In genomic region chr17:42387221-42387657, GRCh38 we compare ENCODE assay signal across 8 cellular contexts. TPM values are rescaled to one million over a fixed set of nuclear protein-coding genes. Genes with fewer than 3 reads are reported as not detected.
DNase-seq lines count a peak whose midpoint lies in the region; ATAC-seq and TF ChIP-seq lines count a peak whose summit lies in the region.

No MANE protein-coding gene starts in this region.

- H3K36me3 ChIP-seq in Peyer's patch = no peaks in the 10 kb centered on the region
- no peaks in the 10 kb centered on the region for H3K36me3 ChIP-seq in mucosa of stomach (ENCODE audit: control insufficient read depth, insufficient read depth, low read length)

- H3K9ac ChIP-seq in mucosa of stomach (ENCODE audit: low read length) = peak overlapping the region; percentile 99

- no peaks in the 10 kb centered on the region for H3K9me3 Mint-ChIP-seq in activated T-cell treated with anti-CD3 and anti-CD28 coated beads, Interleukin-2, amount 50 U/mL, for 72 hours

- H3K27ac ChIP-seq in Peyer's patch = peak overlapping the region; percentile 97 to 100 (median 100)
- H3K27ac ChIP-seq in dorsolateral prefrontal cortex = peak overlapping the region in 55 of 59 donors; percentile 61 to 100 (median 98)

- no peaks in the 10 kb centered on the region for H3K9me3 ChIP-seq in Peyer's patch
- no peaks in the 10 kb centered on the region for H3K9me3 ChIP-seq in mucosa of stomach (ENCODE audit: control insufficient read depth, low read length)

- TF ChIP-seq CTCF in Peyer's patch (IDR thresholded peaks at IDR 0.05) (no peak), dorsolateral prefrontal cortex (IDR thresholded peaks at IDR 0.05 in 54 of 56, conservative IDR thresholded peaks at IDR 0.05 in 2 of 56; ENCODE audit: low read depth in 1 of 56, partially characterized antibody in 56 of 56) (no peak)

- intact Hi-C loops in dorsolateral prefrontal cortex (cut with DNase I) = loop anchor here (5.0 kb wide), 1 partner anchor 65 kb away; no protein-coding TSS in a partner anchor

- no peak for DNase-seq in activated T-cell treated with anti-CD3 and anti-CD28 coated beads, Interleukin-2, amount 50 U/mL, for 72 hours
- DNase-seq in activated T-cell treated with anti-CD3 and anti-CD28 coated beads, Interleukin-2, amount 50 U/mL, for 1 hour = no peak
- DNase-seq in Peyer's patch (peak in 1 of 3 donors; percentile 44), dorsolateral prefrontal cortex (no peak), NCI-H187 treated with DMSO at 0.1 percent for 48 hours (lab: John Stamatoyannopoulos, UW) (no peak), KG1 (lab: John Stamatoyannopoulos, UW) (no peak), C1 segment of cervical spinal cord (lab: John Stamatoyannopoulos, UW) (no peak)

- H3K36me3 Mint-ChIP-seq in activated T-cell treated with anti-CD3 and anti-CD28 coated beads, Interleukin-2, amount 50 U/mL, for 72 hours (ENCODE audit: insufficient read depth in 2 of 2) = peaks cover 17 to 23% of the 10 kb centered on the region in 2 donors

- H3K27me3 ChIP-seq in Peyer's patch = no peaks in the 10 kb centered on the region
- no peaks in the 10 kb centered on the region for H3K27me3 ChIP-seq in dorsolateral prefrontal cortex
- no peaks in the 10 kb centered on the region for H3K27me3 ChIP-seq in mucosa of stomach (ENCODE audit: control insufficient read depth, insufficient read depth, low read length)

- ATAC-seq in activated T-cell treated with anti-CD3 and anti-CD28 coated beads, Interleukin-2, amount 50 U/mL, for 72 hours (replicated peaks in 1 of 2) = no peak

- no peak for TF ChIP-seq POLR2A in Peyer's patch (IDR thresholded peaks at IDR 0.05)

- H3K4me1 ChIP-seq in Peyer's patch (peaks cover 0 to 47% (median 4%) of the 10 kb centered on the region in 4 donors), mucosa of stomach (ENCODE audit: control insufficient read depth, insufficient read depth, low read length) (peaks cover 28% of the 10 kb centered on the region)

- H3K4me3 ChIP-seq in Peyer's patch (peak overlapping the region; percentile 79 to 98 (median 98)), dorsolateral prefrontal cortex (peak overlapping the region; percentile 77 to 100 (median 95)), mucosa of stomach (ENCODE audit: low read length) (peak overlapping the region; percentile 82)

- no peaks in the 10 kb centered on the region for H3K27me3 Mint-ChIP-seq in activated T-cell treated with anti-CD3 and anti-CD28 coated beads, Interleukin-2, amount 50 U/mL, for 72 hours (ENCODE audit: low read depth)

- peak overlapping the region; percentile 97 to 98 for H3K4me3 Mint-ChIP-seq in activated T-cell treated with anti-CD3 and anti-CD28 coated beads, Interleukin-2, amount 50 U/mL, for 72 hours

- peak overlapping the region; percentile 100 for H3K27ac Mint-ChIP-seq in activated T-cell treated with anti-CD3 and anti-CD28 coated beads, Interleukin-2, amount 50 U/mL, for 72 hours

- peaks cover 71% of the 10 kb centered on the region for H3K4me1 Mint-ChIP-seq in activated T-cell treated with anti-CD3 and anti-CD28 coated beads, Interleukin-2, amount 50 U/mL, for 72 hours (ENCODE audit: low read depth)

RNA-seq across cellular contexts. Expression of gene STAT3, which starts 1.0 kb away (rescaled TPM):
- 100 to 1,000 TPM; 346 to 380 TPM for total RNA-seq in activated T-cell treated with anti-CD3 and anti-CD28 coated beads, Interleukin-2, amount 50 U/mL, for 72 hours
- total RNA-seq in Peyer's patch (100 to 1,000 TPM; 178 to 219 (median 191) TPM), dorsolateral prefrontal cortex (100 to 1,000 TPM in 55 of 120 experiments, 10 to 100 TPM in 65; 57.7 to 203 (median 98.0) TPM)

RNA-seq across cellular contexts. Expression of gene CAVIN1, which starts 35.8 kb away (rescaled TPM):
- 1 to 10 TPM; 2.4 to 4.3 TPM for total RNA-seq in activated T-cell treated with anti-CD3 and anti-CD28 coated beads, Interleukin-2, amount 50 U/mL, for 72 hours
- total RNA-seq in Peyer's patch (10 to 100 TPM; 16.3 to 94.9 (median 35.9) TPM), dorsolateral prefrontal cortex (10 to 100 TPM; 11.5 to 70.8 (median 30.0) TPM)
